3 cellular contexts compared by ENCODE assay signal in genomic region chr17:32919875-32920274, GRCh38. TPM values are rescaled to one million over a fixed set of nuclear protein-coding genes. Genes with fewer than 3 reads are reported as not detected.
"Had no signal": no experiment of that assay in that cellular context is flagged by ENCODE, and none has a peak within 500 bp of the region (broad histone marks: within the 10 kb centered on the region; RNA-seq: fewer than 3 reads in every experiment).

No MANE protein-coding gene starts in this region.

RNA-seq across cellular contexts. Expression of gene TMEM98, which starts 8.1 kb away (rescaled TPM):
- total RNA-seq: naive thymus-derived CD8-positive, alpha-beta T cell; natural killer cell had no signal
- polyA plus RNA-seq: naive thymus-derived CD4-positive, alpha-beta T cell; naive thymus-derived CD8-positive, alpha-beta T cell had no signal
